ENCODE assay signal across 1 cellular context in the genomic region with DNA sequence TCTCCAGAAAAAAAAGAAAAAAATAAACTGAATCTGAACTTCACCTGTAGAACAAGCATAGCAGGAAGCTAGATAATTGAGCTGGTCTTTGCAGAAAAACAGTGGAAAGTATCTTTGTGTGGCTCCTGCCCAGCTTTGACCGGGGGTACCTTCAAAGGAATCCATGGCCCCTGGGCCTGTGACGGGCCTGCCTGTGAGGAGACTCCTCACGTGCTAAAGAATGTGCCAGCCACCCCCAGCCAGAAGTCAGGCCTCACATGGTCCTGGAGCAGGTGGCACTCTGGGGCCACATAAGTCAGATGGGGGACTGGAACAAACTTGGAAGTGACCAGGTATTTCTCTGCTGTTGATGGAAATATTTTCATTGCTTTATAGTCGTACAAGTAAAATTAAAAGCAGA.
TF ChIP-seq lines count a peak whose summit lies in the region.

No MANE protein-coding gene starts in this region.

TF ChIP-seq in GM23338, 12 proteins besides CTCF, POLR2A, EP300 and RAD21 (continued from another document):
- TF ChIP-seq, protein P1, sequence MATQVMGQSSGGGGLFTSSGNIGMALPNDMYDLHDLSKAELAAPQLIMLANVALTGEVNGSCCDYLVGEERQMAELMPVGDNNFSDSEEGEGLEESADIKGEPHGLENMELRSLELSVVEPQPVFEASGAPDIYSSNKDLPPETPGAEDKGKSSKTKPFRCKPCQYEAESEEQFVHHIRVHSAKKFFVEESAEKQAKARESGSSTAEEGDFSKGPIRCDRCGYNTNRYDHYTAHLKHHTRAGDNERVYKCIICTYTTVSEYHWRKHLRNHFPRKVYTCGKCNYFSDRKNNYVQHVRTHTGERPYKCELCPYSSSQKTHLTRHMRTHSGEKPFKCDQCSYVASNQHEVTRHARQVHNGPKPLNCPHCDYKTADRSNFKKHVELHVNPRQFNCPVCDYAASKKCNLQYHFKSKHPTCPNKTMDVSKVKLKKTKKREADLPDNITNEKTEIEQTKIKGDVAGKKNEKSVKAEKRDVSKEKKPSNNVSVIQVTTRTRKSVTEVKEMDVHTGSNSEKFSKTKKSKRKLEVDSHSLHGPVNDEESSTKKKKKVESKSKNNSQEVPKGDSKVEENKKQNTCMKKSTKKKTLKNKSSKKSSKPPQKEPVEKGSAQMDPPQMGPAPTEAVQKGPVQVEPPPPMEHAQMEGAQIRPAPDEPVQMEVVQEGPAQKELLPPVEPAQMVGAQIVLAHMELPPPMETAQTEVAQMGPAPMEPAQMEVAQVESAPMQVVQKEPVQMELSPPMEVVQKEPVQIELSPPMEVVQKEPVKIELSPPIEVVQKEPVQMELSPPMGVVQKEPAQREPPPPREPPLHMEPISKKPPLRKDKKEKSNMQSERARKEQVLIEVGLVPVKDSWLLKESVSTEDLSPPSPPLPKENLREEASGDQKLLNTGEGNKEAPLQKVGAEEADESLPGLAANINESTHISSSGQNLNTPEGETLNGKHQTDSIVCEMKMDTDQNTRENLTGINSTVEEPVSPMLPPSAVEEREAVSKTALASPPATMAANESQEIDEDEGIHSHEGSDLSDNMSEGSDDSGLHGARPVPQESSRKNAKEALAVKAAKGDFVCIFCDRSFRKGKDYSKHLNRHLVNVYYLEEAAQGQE (IDR thresholded peaks at IDR 0.05; ENCODE audit: unreplicated experiment): no peak
- TF ChIP-seq, protein P2, sequence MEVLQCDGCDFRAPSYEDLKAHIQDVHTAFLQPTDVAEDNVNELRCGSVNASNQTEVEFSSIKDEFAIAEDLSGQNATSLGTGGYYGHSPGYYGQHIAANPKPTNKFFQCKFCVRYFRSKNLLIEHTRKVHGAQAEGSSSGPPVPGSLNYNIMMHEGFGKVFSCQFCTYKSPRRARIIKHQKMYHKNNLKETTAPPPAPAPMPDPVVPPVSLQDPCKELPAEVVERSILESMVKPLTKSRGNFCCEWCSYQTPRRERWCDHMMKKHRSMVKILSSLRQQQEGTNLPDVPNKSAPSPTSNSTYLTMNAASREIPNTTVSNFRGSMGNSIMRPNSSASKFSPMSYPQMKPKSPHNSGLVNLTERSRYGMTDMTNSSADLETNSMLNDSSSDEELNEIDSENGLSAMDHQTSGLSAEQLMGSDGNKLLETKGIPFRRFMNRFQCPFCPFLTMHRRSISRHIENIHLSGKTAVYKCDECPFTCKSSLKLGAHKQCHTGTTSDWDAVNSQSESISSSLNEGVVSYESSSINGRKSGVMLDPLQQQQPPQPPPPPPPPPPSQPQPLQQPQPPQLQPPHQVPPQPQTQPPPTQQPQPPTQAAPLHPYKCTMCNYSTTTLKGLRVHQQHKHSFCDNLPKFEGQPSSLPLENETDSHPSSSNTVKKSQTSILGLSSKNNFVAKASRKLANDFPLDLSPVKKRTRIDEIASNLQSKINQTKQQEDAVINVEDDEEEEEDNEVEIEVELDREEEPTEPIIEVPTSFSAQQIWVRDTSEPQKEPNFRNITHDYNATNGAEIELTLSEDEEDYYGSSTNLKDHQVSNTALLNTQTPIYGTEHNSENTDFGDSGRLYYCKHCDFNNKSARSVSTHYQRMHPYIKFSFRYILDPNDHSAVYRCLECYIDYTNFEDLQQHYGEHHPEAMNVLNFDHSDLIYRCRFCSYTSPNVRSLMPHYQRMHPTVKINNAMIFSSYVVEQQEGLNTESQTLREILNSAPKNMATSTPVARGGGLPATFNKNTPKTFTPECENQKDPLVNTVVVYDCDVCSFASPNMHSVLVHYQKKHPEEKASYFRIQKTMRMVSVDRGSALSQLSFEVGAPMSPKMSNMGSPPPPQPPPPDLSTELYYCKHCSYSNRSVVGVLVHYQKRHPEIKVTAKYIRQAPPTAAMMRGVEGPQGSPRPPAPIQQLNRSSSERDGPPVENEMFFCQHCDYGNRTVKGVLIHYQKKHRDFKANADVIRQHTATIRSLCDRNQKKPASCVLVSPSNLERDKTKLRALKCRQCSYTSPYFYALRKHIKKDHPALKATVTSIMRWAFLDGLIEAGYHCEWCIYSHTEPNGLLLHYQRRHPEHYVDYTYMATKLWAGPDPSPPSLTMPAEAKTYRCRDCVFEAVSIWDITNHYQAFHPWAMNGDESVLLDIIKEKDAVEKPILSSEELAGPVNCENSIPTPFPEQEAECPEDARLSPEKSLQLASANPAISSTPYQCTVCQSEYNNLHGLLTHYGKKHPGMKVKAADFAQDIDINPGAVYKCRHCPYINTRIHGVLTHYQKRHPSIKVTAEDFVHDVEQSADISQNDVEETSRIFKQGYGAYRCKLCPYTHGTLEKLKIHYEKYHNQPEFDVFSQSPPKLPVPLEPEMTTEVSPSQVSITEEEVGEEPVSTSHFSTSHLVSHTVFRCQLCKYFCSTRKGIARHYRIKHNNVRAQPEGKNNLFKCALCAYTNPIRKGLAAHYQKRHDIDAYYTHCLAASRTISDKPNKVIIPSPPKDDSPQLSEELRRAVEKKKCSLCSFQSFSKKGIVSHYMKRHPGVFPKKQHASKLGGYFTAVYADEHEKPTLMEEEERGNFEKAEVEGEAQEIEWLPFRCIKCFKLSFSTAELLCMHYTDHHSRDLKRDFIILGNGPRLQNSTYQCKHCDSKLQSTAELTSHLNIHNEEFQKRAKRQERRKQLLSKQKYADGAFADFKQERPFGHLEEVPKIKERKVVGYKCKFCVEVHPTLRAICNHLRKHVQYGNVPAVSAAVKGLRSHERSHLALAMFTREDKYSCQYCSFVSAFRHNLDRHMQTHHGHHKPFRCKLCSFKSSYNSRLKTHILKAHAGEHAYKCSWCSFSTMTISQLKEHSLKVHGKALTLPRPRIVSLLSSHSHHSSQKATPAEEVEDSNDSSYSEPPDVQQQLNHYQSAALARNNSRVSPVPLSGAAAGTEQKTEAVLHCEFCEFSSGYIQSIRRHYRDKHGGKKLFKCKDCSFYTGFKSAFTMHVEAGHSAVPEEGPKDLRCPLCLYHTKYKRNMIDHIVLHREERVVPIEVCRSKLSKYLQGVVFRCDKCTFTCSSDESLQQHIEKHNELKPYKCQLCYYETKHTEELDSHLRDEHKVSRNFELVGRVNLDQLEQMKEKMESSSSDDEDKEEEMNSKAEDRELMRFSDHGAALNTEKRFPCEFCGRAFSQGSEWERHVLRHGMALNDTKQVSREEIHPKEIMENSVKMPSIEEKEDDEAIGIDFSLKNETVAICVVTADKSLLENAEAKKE (CRISPR knock-in tag; IDR thresholded peaks at IDR 0.05): no peak
